Comparison of ENCODE assay signal across 24 cellular contexts in genomic region chr3:132638721-132639120, GRCh38. TPM values are rescaled to one million over a fixed set of nuclear protein-coding genes. Genes with fewer than 3 reads are reported as not detected.
"Had no signal": no experiment of that assay in that cellular context is flagged by ENCODE, and none has a peak within 500 bp of the region (broad histone marks: within the 10 kb centered on the region; RNA-seq: fewer than 3 reads in every experiment).

No MANE protein-coding gene starts in this region.

- H3K27ac ChIP-seq: SK-N-MC had no signal

- ATAC-seq: activated CD8-positive, alpha-beta memory T cell treated with anti-CD3 and anti-CD28 coated beads, Interleukin-2, amount 10 ng/mL, durations not matched to agents 7 days and 5 days; Right ventricle myocardium inferior; T-cell had no signal

- DNase-seq: activated B cell treated with CpG ODN at 0.5 μM for 24 hours; activated CD4-positive, alpha-beta T cell treated with anti-CD3 and anti-CD28 coated beads for 1 hour; activated CD4-positive, alpha-beta T cell treated with anti-CD3 and anti-CD28 coated beads, Interleukin-2, amount 10 ng/mL, durations not matched to agents 24 days and 14 days; activated CD4-positive, alpha-beta T cell treated with anti-CD3 and anti-CD28 coated beads, Interleukin-2, amount 50 U/mL, for 48 hours; activated CD8-positive, alpha-beta memory T cell treated with anti-CD3 and anti-CD28 coated beads, Interleukin-2, amount 10 ng/mL, durations not matched to agents 7 days and 5 days; activated effector memory CD4-positive, alpha-beta T cell treated with Interleukin-2 at 50 U/mL for 16 hours; activated naive CD4-positive, alpha-beta T cell; activated T-cell treated with anti-CD3 and anti-CD28 coated beads, Interleukin-2, amount 50 U/mL, for 24 hours; aorta; central memory CD4-positive, alpha-beta T cell; Karpas-422; NCI-H1105 treated with DMSO at 0.1 percent for 48 hours; NCI-H146; NCI-H1930; NCI-H2171; NCI-H2227 treated with DMSO at 0.1 percent for 48 hours; NCI-H446 treated with DMSO at 0.1 percent for 48 hours; NCI-H524 treated with DMSO at 0.1 percent for 48 hours; NCI-H748 treated with DMSO at 0.1 percent for 48 hours; T-cell; T-helper 2 cell; T1000 had no signal

- H3K4me3 ChIP-seq: SK-N-MC had no signal

RNA-seq across cellular contexts. Expression of gene ACKR4, which starts 41.7 kb away (rescaled TPM):
- total RNA-seq: activated CD8-positive, alpha-beta memory T cell treated with anti-CD3 and anti-CD28 coated beads, Interleukin-2, amount 10 ng/mL, durations not matched to agents 7 days and 5 days had no signal
